ENCODE assay signal across 15 cellular contexts in the genomic region with DNA sequence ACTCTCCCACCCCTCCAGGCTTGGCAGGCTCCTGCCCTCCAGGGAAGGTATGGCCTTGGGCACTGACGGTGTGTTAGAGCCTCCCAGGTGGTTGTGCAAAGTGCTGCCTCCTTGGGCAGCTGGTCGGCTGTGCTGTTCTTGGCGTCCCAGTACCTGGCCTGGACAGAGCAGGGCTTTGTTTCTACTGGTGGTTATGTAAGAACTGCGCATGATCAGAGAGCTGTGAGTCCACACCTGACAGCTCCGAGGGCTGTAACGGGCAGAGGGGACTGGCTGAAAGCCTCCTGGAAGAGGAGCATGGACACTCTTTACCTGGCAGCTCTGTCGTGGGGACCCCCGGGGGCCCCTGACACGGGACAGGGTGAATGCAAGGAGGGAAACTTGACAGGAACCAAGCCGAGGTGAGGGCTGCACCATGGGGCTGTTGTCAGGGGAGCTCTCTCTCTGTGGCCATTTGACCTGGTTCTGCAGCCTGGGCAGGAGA. TPM values are rescaled to one million over a fixed set of nuclear protein-coding genes. Genes with fewer than 3 reads are reported as not detected.
"Had no signal": no experiment of that assay in that cellular context is flagged by ENCODE, and none has a peak within 500 bp of the region (broad histone marks: within the 10 kb centered on the region; RNA-seq: fewer than 3 reads in every experiment).

No MANE protein-coding gene starts in this region.

- DNase-seq: activated CD4-positive, alpha-beta T cell treated with anti-CD3 and anti-CD28 coated beads for 36 hours; activated CD8-positive, alpha-beta memory T cell treated with anti-CD3 and anti-CD28 coated beads, Interleukin-2, amount 50 U/mL, for 48 hours; activated CD8-positive, alpha-beta T cell treated with anti-CD3 and anti-CD28 coated beads, Interleukin-2, amount 10 ng/mL, durations not matched to agents 7 days and 5 days; activated naive CD8-positive, alpha-beta T cell treated with anti-CD3 and anti-CD28 coated beads, Interleukin-2, amount 10 ng/mL, durations not matched to agents 7 days and 5 days; anterior cingulate cortex; gastrocnemius medialis; midbrain; naive thymus-derived CD4-positive, alpha-beta T cell; stimulated activated CD4-positive, alpha-beta T cell treated with anti-CD3 and anti-CD28 coated beads, Interleukin-2, amount 100 ng/mL, for 48 hours; stimulated activated naive CD4-positive, alpha-beta T cell treated with Interleukin-2 at 50 U/mL for 16 hours had no signal

- H3K4me3 ChIP-seq: gastrocnemius medialis, suprapubic skin had no signal

- H3K9me3 ChIP-seq: gastrocnemius medialis, neutrophil, suprapubic skin had no signal

- H3K27ac ChIP-seq: gastrocnemius medialis, neutrophil, suprapubic skin, VCaP had no signal

- ATAC-seq: activated CD4-positive, alpha-beta T cell treated with anti-CD3 and anti-CD28 coated beads for 36 hours; activated CD8-positive, alpha-beta T cell treated with anti-CD3 and anti-CD28 coated beads, Interleukin-2, amount 10 ng/mL, durations not matched to agents 7 days and 5 days; gastrocnemius medialis; naive thymus-derived CD4-positive, alpha-beta T cell had no signal

- H3K36me3 ChIP-seq: gastrocnemius medialis, neutrophil, suprapubic skin had no signal

RNA-seq across cellular contexts. Expression of a gene that starts 3.1 kb away (rescaled TPM):
- total RNA-seq: activated CD4-positive, alpha-beta T cell treated with anti-CD3 and anti-CD28 coated beads for 36 hours; pulmonary artery endothelial cell had no signal
- polyA plus RNA-seq: keratinocyte had no signal
